ENCODE assay signal across 1 cellular context in the genomic region with DNA sequence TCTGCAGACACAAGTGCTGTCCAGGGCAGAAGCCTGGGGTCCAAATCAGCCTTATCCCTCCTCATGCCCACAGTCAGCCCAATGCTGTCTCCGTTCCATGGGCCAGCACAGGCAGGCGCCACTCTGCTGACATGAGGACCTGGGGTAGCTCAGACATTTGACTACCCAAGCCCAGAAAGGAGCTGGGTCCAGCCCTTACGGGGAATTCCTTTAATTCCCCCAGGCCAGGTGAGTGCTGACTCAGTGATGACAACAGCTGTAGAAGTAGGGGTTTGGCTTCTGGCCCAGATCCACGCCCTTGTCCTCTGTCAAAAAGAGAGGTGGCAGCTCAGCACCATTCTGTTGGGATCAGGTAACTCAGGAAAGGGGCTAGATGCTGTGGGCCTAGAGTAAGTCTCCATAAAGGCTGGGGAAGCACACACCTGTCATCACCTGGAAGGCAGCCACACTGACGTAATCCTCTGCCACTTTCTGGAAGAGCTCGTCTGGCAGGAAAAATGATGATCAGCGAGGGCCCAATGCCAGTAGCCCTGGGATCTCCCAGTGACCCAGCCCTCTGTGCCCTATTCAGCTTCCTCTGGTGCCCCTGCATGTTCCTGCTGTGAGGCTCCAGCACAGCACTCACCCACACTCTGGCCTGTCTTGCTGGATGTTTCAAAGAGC.
TF ChIP-seq lines count a peak whose summit lies in the region.

No MANE protein-coding gene starts in this region.

TF ChIP-seq in HepG2, 621 proteins besides CTCF, POLR2A, EP300 and RAD21:
- TF ChIP-seq, protein P1, sequence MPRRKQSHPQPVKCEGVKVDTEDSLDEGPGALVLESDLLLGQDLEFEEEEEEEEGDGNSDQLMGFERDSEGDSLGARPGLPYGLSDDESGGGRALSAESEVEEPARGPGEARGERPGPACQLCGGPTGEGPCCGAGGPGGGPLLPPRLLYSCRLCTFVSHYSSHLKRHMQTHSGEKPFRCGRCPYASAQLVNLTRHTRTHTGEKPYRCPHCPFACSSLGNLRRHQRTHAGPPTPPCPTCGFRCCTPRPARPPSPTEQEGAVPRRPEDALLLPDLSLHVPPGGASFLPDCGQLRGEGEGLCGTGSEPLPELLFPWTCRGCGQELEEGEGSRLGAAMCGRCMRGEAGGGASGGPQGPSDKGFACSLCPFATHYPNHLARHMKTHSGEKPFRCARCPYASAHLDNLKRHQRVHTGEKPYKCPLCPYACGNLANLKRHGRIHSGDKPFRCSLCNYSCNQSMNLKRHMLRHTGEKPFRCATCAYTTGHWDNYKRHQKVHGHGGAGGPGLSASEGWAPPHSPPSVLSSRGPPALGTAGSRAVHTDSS (CRISPR knock-in tag; conservative IDR thresholded peaks at IDR 0.05): no peak
- TF ChIP-seq MAFF (IDR thresholded peaks at IDR 0.05; ENCODE audit: low read depth, low read length): no peak
- TF ChIP-seq NR1H2 (CRISPR knock-in tag; IDR thresholded peaks at IDR 0.05; ENCODE audit: borderline replicate concordance, low read depth): no peak
- TF ChIP-seq ATAD3A (CRISPR knock-in tag; IDR thresholded peaks at IDR 0.05): no peak
- no peak for TF ChIP-seq ZNF44 (CRISPR knock-in tag; IDR thresholded peaks at IDR 0.05)
- TF ChIP-seq NR2F2 (IDR thresholded peaks at IDR 0.05; ENCODE audit: borderline replicate concordance, low read depth): no peak
- TF ChIP-seq GTF3A (CRISPR knock-in tag; conservative IDR thresholded peaks at IDR 0.05): no peak
TF ChIP-seq in HepG2: peak in this region for 0.
